8 cellular contexts compared by ENCODE assay signal in genomic region chr6:24666097-24666615, GRCh38. TPM values are rescaled to one million over a fixed set of nuclear protein-coding genes. Genes with fewer than 3 reads are reported as not detected.
DNase-seq lines count a peak whose midpoint lies in the region; TF ChIP-seq lines count a peak whose summit lies in the region.

No MANE protein-coding gene starts in this region.

- no peak for TF ChIP-seq CTCF in parathyroid adenoma (IDR thresholded peaks at IDR 0.05)

- H2AFZ ChIP-seq in parathyroid adenoma, result peak overlapping the region; percentile 100

- H3K79me2 ChIP-seq in parathyroid adenoma, result peaks cover 18% of the 10 kb centered on the region

- peak overlapping the region; percentile 38 for H3K9ac ChIP-seq in parathyroid adenoma

- POLR2A ChIA-PET in HEK293T (lab: Yijun Ruan, JAX), result interaction anchor here (0.7 to 2.4 kb wide), 7 partner anchors 11 to 109 kb away, joined by 3 to 14 read pairs (median 4); partner anchors contain the start of gene KIAA0319

- H3K27ac ChIP-seq in parathyroid adenoma, result peak overlapping the region; percentile 88

- no peaks in the 10 kb centered on the region for H3K36me3 ChIP-seq in parathyroid adenoma (ENCODE audit: control insufficient read depth, insufficient read depth, low read length)

- intact Hi-C loops in cardiac septum (cut with DNase I), result loop anchor here (2.0 kb wide), 1 partner anchor 55 kb away; no protein-coding TSS in a partner anchor

- H3K9me3 ChIP-seq in parathyroid adenoma (ENCODE audit: control insufficient read depth, low read length), result no peaks in the 10 kb centered on the region

- H3K4me2 ChIP-seq in parathyroid adenoma (ENCODE audit: low read length), result peak overlapping the region; percentile 85

- peak overlapping the region; percentile 91 for H3K4me3 ChIP-seq in parathyroid adenoma (ENCODE audit: low read depth, low read length)

- peak; percentile 55 for DNase-seq in DMS153 treated with DMSO at 0.1 percent for 48 hours (lab: John Stamatoyannopoulos, UW; ENCODE audit: unreplicated experiment)
- DNase-seq in DMS153 (lab: John Stamatoyannopoulos, UW), result no peak
- peak; percentile 54 for DNase-seq in HEK293T (ENCODE audit: extremely low spot score)
- DNase-seq in NCI-H146 (lab: John Stamatoyannopoulos, UW), result peak; percentile 74
- peak; percentile 47 for DNase-seq in activated naive CD4-positive, alpha-beta T cell treated with anti-CD3 and anti-CD28 coated beads, Interleukin-2, amount 50 U/mL, for 16 hours
- peak; percentile 81 for DNase-seq in cardiac septum (ENCODE audit: low spot score)
- no peak for DNase-seq in KG1 (lab: John Stamatoyannopoulos, UW)

- H3K27me3 ChIP-seq in parathyroid adenoma (ENCODE audit: control insufficient read depth, insufficient read depth, low read length), result no peaks in the 10 kb centered on the region

- H3K4me1 ChIP-seq in parathyroid adenoma, result peaks cover 13% of the 10 kb centered on the region

- CTCF ChIA-PET in HEK293T (lab: Yijun Ruan, JAX), result interaction anchor here (0.5 to 1.5 kb wide), 3 partner anchors 18 to 85 kb away, joined by 3 to 5 read pairs (median 3); no protein-coding TSS in a partner anchor

TF ChIP-seq in HEK293T, 16 proteins besides CTCF, POLR2A, EP300 and RAD21:
- TF ChIP-seq CTBP1 (IDR thresholded peaks at IDR 0.05; ENCODE audit: borderline replicate concordance) (no peak), SP1 (IDR thresholded peaks at IDR 0.05) (no peak), TARDBP (IDR thresholded peaks at IDR 0.05) (no peak), BHLHE40 (IDR thresholded peaks at IDR 0.05; ENCODE audit: borderline replicate concordance) (no peak), NFRKB (IDR thresholded peaks at IDR 0.05) (no peak), L3MBTL2 (conservative IDR thresholded peaks at IDR 0.05) (no peak), FOXA1 (IDR thresholded peaks at IDR 0.05) (no peak), PKNOX1 (IDR thresholded peaks at IDR 0.05) (no peak), ELF4 (IDR thresholded peaks at IDR 0.05) (no peak), ARNT (IDR thresholded peaks at IDR 0.05) (no peak), FOXM1 (IDR thresholded peaks at IDR 0.05; ENCODE audit: borderline replicate concordance) (no peak), FOXK2 (IDR thresholded peaks at IDR 0.05) (no peak), ZNF384 (IDR thresholded peaks at IDR 0.05) (no peak), HDGF (IDR thresholded peaks at IDR 0.05; ENCODE audit: borderline replicate concordance) (no peak)

RNA-seq across cellular contexts. Expression of gene TDP2, which starts 0.5 kb away (rescaled TPM):
- total RNA-seq in cardiac septum, result 24.1 TPM

RNA-seq across cellular contexts. Expression of gene ACOT13, which starts 0.7 kb away (rescaled TPM):
- 40.5 TPM for total RNA-seq in cardiac septum

RNA-seq across cellular contexts. Expression of gene KIAA0319, which starts 20.2 kb away (rescaled TPM):
- 0.05 TPM for total RNA-seq in cardiac septum

RNA-seq across cellular contexts. Expression of gene C6orf62, which starts 52.8 kb away (rescaled TPM):
- 48.2 TPM for total RNA-seq in cardiac septum

Comparison
In these comparisons a context has a peak if more than half of its experiments do, and no peak if none do; other contexts are left out.
1. DNase-seq: peak in DMS153 treated with DMSO at 0.1 percent for 48 hours (single experiment), HEK293T (single experiment), NCI-H146 (single experiment), activated naive CD4-positive, alpha-beta T cell treated with anti-CD3 and anti-CD28 coated beads, Interleukin-2, amount 50 U/mL, for 16 hours (single experiment) and cardiac septum (single experiment); none in DMS153 (single experiment) and KG1 (single experiment).